Comparison of ENCODE assay signal across 8 cellular contexts in the genomic region with DNA sequence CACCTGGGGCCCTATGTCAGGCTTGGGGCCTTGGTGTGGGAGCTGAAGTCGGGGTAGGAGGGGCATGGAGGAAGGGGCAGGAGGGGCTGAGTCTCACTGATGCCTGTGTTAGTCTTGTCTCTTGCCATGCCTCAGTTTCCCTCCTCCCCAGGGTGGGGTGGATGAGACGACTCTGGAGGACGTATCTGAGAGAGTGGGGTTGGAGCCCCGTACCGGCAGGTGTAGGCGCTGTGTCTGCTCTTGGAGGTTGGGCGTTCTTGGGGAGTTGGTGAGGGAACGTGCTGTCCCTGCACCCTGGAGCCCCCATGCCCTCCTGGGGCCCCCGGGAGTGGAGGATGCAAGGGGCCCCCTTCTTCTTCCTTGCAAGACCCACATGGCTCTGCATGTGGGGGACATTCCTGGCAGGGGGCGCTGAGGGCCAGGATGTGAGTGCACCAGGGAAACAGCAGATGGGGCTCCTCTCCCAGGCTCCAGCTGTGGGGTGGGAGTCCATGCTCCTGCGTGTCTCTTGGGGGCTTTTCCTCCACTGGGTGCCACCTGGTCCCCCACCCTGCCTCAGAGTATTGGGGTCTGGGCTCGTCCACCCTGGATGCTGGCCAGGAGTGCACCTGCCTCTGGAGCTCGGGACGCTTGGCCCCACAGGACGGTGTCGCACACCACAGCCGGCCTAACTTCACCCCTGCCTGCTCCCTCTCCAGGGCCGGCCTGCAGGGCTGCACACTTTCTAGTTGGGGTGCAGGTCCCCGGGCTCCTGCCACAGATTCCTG.
DNase-seq lines count a peak whose midpoint lies in the region; ATAC-seq and TF ChIP-seq lines count a peak whose summit lies in the region.

No MANE protein-coding gene starts in this region.

- TF ChIP-seq CTCF in AG09309 (IDR thresholded peaks at IDR 0.05; ENCODE audit: control insufficient read depth, insufficient read depth, low read depth, low read length, missing control alignments), result peak; percentile 43

- H3K4me3 ChIP-seq in AG09309 (ENCODE audit: control insufficient read depth, low read depth, low read length), result no peak overlapping the region

- DNase-seq in AG09309 (ENCODE audit: low read depth), result no peak
- peak; percentile 70 for DNase-seq in activated CD8-positive, alpha-beta memory T cell treated with anti-CD3 and anti-CD28 coated beads, Interleukin-2, amount 50 U/mL, for 4 hours
- peak; percentile 49 for DNase-seq in germinal center (ENCODE audit: low spot score)
- DNase-seq in stimulated activated CD4-positive, alpha-beta T cell treated with anti-CD3 and anti-CD28 coated beads, Interleukin-4, amount 100 ng/mL, for 24 hours, result peak; percentile 52
- DNase-seq in middle frontal gyrus (ENCODE audit: extremely low spot score, low spot score), result no peak
- DNase-seq in NCI-H526 (lab: John Stamatoyannopoulos, UW), result no peak

- ATAC-seq in HG02642 (IDR thresholded peaks at IDR 0.05; ENCODE audit: poor library complexity, unreplicated experiment), result peak; percentile 6
- no peak for ATAC-seq in HG03159 (IDR thresholded peaks at IDR 0.05; ENCODE audit: unreplicated experiment)

Comparison
In these comparisons a context has a peak if more than half of its experiments do, and no peak if none do; other contexts are left out.
1. DNase-seq: peak in activated CD8-positive, alpha-beta memory T cell treated with anti-CD3 and anti-CD28 coated beads, Interleukin-2, amount 50 U/mL, for 4 hours (single experiment), germinal center (single experiment) and stimulated activated CD4-positive, alpha-beta T cell treated with anti-CD3 and anti-CD28 coated beads, Interleukin-4, amount 100 ng/mL, for 24 hours (single experiment); none in AG09309 (single experiment), middle frontal gyrus (single experiment) and NCI-H526 (0 of 2).